Comparison of ENCODE assay signal across 1 cellular context in genomic region chr6:31665501-31666336, GRCh38.
A peak's percentile ranks its signal among the peaks of the same experiment; 100 is the strongest.
TF ChIP-seq lines count a peak whose summit lies in the region.

TSS of gene CSNK2B (plus strand) at chr6:31666080. CDS start at chr6:31666832, 752 bp downstream.

TF ChIP-seq in K562, 482 proteins besides CTCF, POLR2A, EP300 and RAD21 (continued from another document and continues in another):
- TF ChIP-seq TCF15 (CRISPR knock-in tag; IDR thresholded peaks at IDR 0.05) (peak; percentile 84), ZNF609 (CRISPR knock-in tag; IDR thresholded peaks at IDR 0.05; ENCODE audit: borderline replicate concordance) (0 out of 2 replicates have a peak, but pooled peaks have one; percentile 51), ZBTB26 (CRISPR knock-in tag; IDR thresholded peaks at IDR 0.05) (0 out of 2 replicates have a peak, but pooled peaks have one; percentile 18), ZNF282 (CRISPR knock-in tag; IDR thresholded peaks at IDR 0.05) (no peak), HDAC3 (IDR thresholded peaks at IDR 0.05; ENCODE audit: borderline replicate concordance, partially characterized antibody) (no peak), ZNF77 (CRISPR knock-in tag; IDR thresholded peaks at IDR 0.05) (0 out of 2 replicates have a peak, but pooled peaks have one; percentile 2), MGA (IDR thresholded peaks at IDR 0.05) (no peak), HDAC1 (IDR thresholded peaks at IDR 0.05) (peak in 1 of 2 experiments; percentile 97; a peak in 2 of 4 replicates), DNMT1 (IDR thresholded peaks at IDR 0.05) (no peak), ZNF324 (CRISPR knock-in tag; IDR thresholded peaks at IDR 0.05) (peak; percentile 25; the same call in 1 of the 2 replicates), ZNF445 (CRISPR knock-in tag; IDR thresholded peaks at IDR 0.05; ENCODE audit: low read depth) (peak; percentile 57; the same call in 1 of the 2 replicates), NBN (IDR thresholded peaks at IDR 0.05; ENCODE audit: low read depth) (peak; percentile 68), HNRNPLL (IDR thresholded peaks at IDR 0.05; ENCODE audit: low read depth, low read length, poor library complexity, severe bottlenecking) (peak; percentile 41), GABPA (tag; conservative IDR thresholded peaks at IDR 0.05; ENCODE audit: low read depth) (no peak), CHCHD3 (CRISPR knock-in tag; IDR thresholded peaks at IDR 0.05) (peak; percentile 94), FOXJ3 (CRISPR knock-in tag; IDR thresholded peaks at IDR 0.05) (no peak), PKNOX1 (IDR thresholded peaks at IDR 0.05) (peak; percentile 91), TARDBP (IDR thresholded peaks at IDR 0.05) (peak; percentile 79; the same call in 1 of the 2 replicates), KLF1 (tag; IDR thresholded peaks at IDR 0.05) (peak; percentile 57; the same call in 1 of the 2 replicates), BCL6 (CRISPR knock-in tag; IDR thresholded peaks at IDR 0.05) (0 out of 2 replicates have a peak, but pooled peaks have one; percentile 41), SMARCE1 (IDR thresholded peaks at IDR 0.05) (no peak; the same call in 1 of the 2 replicates), ZNF76 (CRISPR knock-in tag; IDR thresholded peaks at IDR 0.05; ENCODE audit: borderline replicate concordance) (peak; percentile 31; the same call in 1 of the 2 replicates), ZFP36 (IDR thresholded peaks at IDR 0.05; ENCODE audit: low read depth, low read length, partially characterized antibody) (peak; percentile 22), ZNF717 (CRISPR knock-in tag; IDR thresholded peaks at IDR 0.05) (no peak), ZNF57 (CRISPR knock-in tag; IDR thresholded peaks at IDR 0.05) (peak; percentile 82; the same call in 1 of the 2 replicates), GTF3C2 (IDR thresholded peaks at IDR 0.05; ENCODE audit: borderline replicate concordance, extremely low read depth, insufficient read length) (no peak), ZNF395 (CRISPR knock-in tag; IDR thresholded peaks at IDR 0.05) (no peak), CBFA2T2 (conservative IDR thresholded peaks at IDR 0.05) (no peak), ZNF41 (CRISPR knock-in tag; conservative IDR thresholded peaks at IDR 0.05) (no peak; the same call in 1 of the 2 replicates), EWSR1 (IDR thresholded peaks at IDR 0.05; ENCODE audit: borderline replicate concordance, low read depth, partially characterized antibody) (no peak), ZNF589 (CRISPR knock-in tag; IDR thresholded peaks at IDR 0.05; ENCODE audit: low read depth) (no peak)
